ENCODE assay signal across 20 cellular contexts in the genomic region with DNA sequence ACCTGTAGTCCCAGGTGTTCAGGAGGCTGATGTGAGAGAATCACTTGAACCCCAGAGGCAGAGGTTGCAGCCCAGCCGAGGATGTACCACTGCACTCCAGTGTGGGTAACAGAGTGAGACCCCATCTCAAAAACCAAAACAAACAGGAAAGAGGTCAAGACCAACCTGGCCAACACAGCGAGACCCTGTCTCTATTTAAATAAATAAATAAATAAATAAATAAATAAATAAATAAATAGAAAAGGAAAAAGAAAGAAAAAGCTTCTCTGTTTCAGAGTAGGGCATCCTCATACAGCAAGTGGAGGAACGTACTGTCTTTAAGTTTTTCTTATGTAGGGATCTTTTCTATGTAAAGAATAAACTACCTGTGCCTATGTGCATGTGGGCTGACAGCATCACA. TPM values are rescaled to one million over a fixed set of nuclear protein-coding genes. Genes with fewer than 3 reads are reported as not detected.
A peak's percentile ranks its signal among the peaks of the same experiment; 100 is the strongest.
DNase-seq lines count a peak whose midpoint lies in the region; ATAC-seq, FAIRE-seq and TF ChIP-seq lines count a peak whose summit lies in the region.
"Had no signal": no experiment of that assay in that cellular context is flagged by ENCODE, and none has a peak within 500 bp of the region (broad histone marks: within the 10 kb centered on the region; RNA-seq: fewer than 3 reads in every experiment).

No MANE protein-coding gene starts in this region.

- peak overlapping the region; percentile 97 for H3K4me3 Mint-ChIP-seq in central memory CD8-positive, alpha-beta T cell
- peak overlapping the region; percentile 76 for H3K4me3 Mint-ChIP-seq in type B pancreatic cell

- no peaks in the 10 kb centered on the region for H3K27me3 Mint-ChIP-seq in central memory CD8-positive, alpha-beta T cell
- no peaks in the 10 kb centered on the region for H3K27me3 Mint-ChIP-seq in type B pancreatic cell

- H3K27me3 ChIP-seq in HepG2 (ENCODE audit: control insufficient read depth in 1 of 2, insufficient read depth in 2 of 2, low read length in 2 of 2) (no peaks in the 10 kb centered on the region; a peak in 1 of 5 replicates), right lobe of liver (no peaks in the 10 kb centered on the region), OCI-LY1 (ENCODE audit: insufficient read depth, low read length) (no peaks in the 10 kb centered on the region), prostate gland (replicated peaks; ENCODE audit: insufficient read depth) (no peaks in the 10 kb centered on the region)
- H3K27me3 ChIP-seq: SJCRH30 had no signal

- WGBS in HepG2 (ENCODE audit: low lambda C conversion rate): 93% methylated on average over 3 of the region's 3 CpGs
- WGBS in right lobe of liver (ENCODE audit: insufficient coverage, low coverage, low lambda C conversion rate, missing lambda C conversion rate): 92% methylated on average over 3 of the region's 3 CpGs
- 98% methylated on average over 3 of the region's 3 CpGs for WGBS in prostate gland

- H3K27ac Mint-ChIP-seq in central memory CD8-positive, alpha-beta T cell (ENCODE audit: low read depth): no peak overlapping the region
- no peak overlapping the region for H3K27ac Mint-ChIP-seq in type B pancreatic cell

- DNase-seq in HepG2 (ENCODE audit: low spot score): no peak
- no peak for DNase-seq in right lobe of liver
- no peak for DNase-seq in central memory CD8-positive, alpha-beta T cell (ENCODE audit: low spot score in 2 of 2)
- no peak for DNase-seq in type B pancreatic cell (ENCODE audit: extremely low spot score, unreplicated experiment)
- DNase-seq in T-helper 2 cell: no peak
- DNase-seq in sciatic nerve (ENCODE audit: low spot score): no peak
- no peak for DNase-seq in prostate gland (ENCODE audit: low spot score)
- DNase-seq: 8988T, C1 segment of cervical spinal cord, Caco-2, H7, NCI-H1436, NCI-H2029, NCI-H748 treated with DMSO at 0.1 percent for 48 hours, PC-3, SJCRH30 had no signal

- peak overlapping the region; percentile 100; the same call in 1 of the 2 replicates for H3K4me2 ChIP-seq in HepG2 (ENCODE audit: low read depth, low read length)
- H3K4me2 ChIP-seq in OCI-LY1 (ENCODE audit: low read length): no peak overlapping the region; the same call in 1 of the 2 replicates

- TF ChIP-seq POLR2A in HepG2 (IDR thresholded peaks at IDR 0.05; ENCODE audit: insufficient read depth in 1 of 2, low read depth in 2 of 2, low read length in 2 of 2) (no peak), right lobe of liver (IDR thresholded peaks at IDR 0.05) (no peak), prostate gland (IDR thresholded peaks at IDR 0.05) (no peak)

- H3K36me3 Mint-ChIP-seq in central memory CD8-positive, alpha-beta T cell (ENCODE audit: insufficient read depth): peaks cover 23% of the 10 kb centered on the region
- H3K36me3 Mint-ChIP-seq in type B pancreatic cell: peaks cover 53% of the 10 kb centered on the region

- H3K36me3 ChIP-seq in HepG2 (replicated peaks in 1 of 2; ENCODE audit: control insufficient read depth in 1 of 2, insufficient read depth in 2 of 2, low read length in 2 of 2) (0 out of 5 replicates have a peak, but pooled peaks cover 0 to 1% of the 10 kb centered on the region in 2 experiments), right lobe of liver (no peaks in the 10 kb centered on the region), OCI-LY1 (ENCODE audit: insufficient read depth, low read length) (peaks cover 54% of the 10 kb centered on the region), prostate gland (no peaks in the 10 kb centered on the region)

- H3F3A ChIP-seq in OCI-LY1 (ENCODE audit: insufficient read depth, low read length): no peaks in the 10 kb centered on the region

- no peak overlapping the region for H2AFZ ChIP-seq in HepG2 (ENCODE audit: low read length)
- H2AFZ ChIP-seq in OCI-LY1 (ENCODE audit: low read length): no peak overlapping the region

- no peak for TF ChIP-seq EP300 in HepG2 (IDR thresholded peaks at IDR 0.05; ENCODE audit: low read depth in 2 of 2, low read length in 2 of 2)
- TF ChIP-seq EP300 in HepG2 (CRISPR knock-in tag; IDR thresholded peaks at IDR 0.05; ENCODE audit: borderline replicate concordance): no peak

- peaks cover 27% of the 10 kb centered on the region for H3K79me2 ChIP-seq in HepG2 (ENCODE audit: insufficient read depth, low read length)
- peaks cover 36% of the 10 kb centered on the region for H3K79me2 ChIP-seq in OCI-LY1 (ENCODE audit: insufficient read depth, low read length)

- no peaks in the 10 kb centered on the region for H3K9me3 ChIP-seq in HepG2 (ENCODE audit: low read length)
- H3K9me3 ChIP-seq in right lobe of liver: no peaks in the 10 kb centered on the region
- peaks cover 22% of the 10 kb centered on the region for H3K9me3 ChIP-seq in OCI-LY1 (ENCODE audit: low read length)
- H3K9me3 ChIP-seq in prostate gland: no peaks in the 10 kb centered on the region

- in situ Hi-C loops in HepG2 (cut with HindIII; ENCODE audit: extremely low pct_ligation_motif_present, low pct_unique_long_range_greater_than_20kb): no loop called here

- CTCF ChIA-PET in HepG2 (lab: Yijun Ruan, JAX; ENCODE audit: low intra/inter-chr PET ratio, low total read pairs): no interaction called here

- FAIRE-seq in HepG2 (lab: Jason Lieb, UNC): no peak
- FAIRE-seq: HTR-8/SVneo had no signal

- no peaks in the 10 kb centered on the region for H3K9me3 Mint-ChIP-seq in central memory CD8-positive, alpha-beta T cell
- peaks cover 14% of the 10 kb centered on the region for H3K9me3 Mint-ChIP-seq in type B pancreatic cell

- peaks cover 55% of the 10 kb centered on the region for H3K4me1 ChIP-seq in HepG2 (ENCODE audit: insufficient read depth, low read length)
- H3K4me1 ChIP-seq in right lobe of liver: peaks cover 0 to 12% (median 4%) of the 10 kb centered on the region in 4 donors
- H3K4me1 ChIP-seq in OCI-LY1 (ENCODE audit: insufficient read depth, low read length, severe bottlenecking): peaks cover 18% of the 10 kb centered on the region
- no peaks in the 10 kb centered on the region for H3K4me1 ChIP-seq in prostate gland (replicated peaks)
- H3K4me1 ChIP-seq: SJCRH30 had no signal

- POLR2A ChIA-PET in HepG2 (lab: Yijun Ruan, JAX): no interaction called here

- H3K4me3 ChIP-seq in HepG2 (replicated peaks in 1 of 3; ENCODE audit: insufficient read depth in 1 of 3, low read depth in 2 of 3, low read length in 3 of 3): peak overlapping the region in 1 of 3 experiments; percentile 23; a peak in 1 of 6 replicates
- H3K4me3 ChIP-seq in right lobe of liver: no peak overlapping the region
- peak overlapping the region; percentile 95 for H3K4me3 ChIP-seq in OCI-LY1 (ENCODE audit: low read depth, low read length, poor library complexity, severe bottlenecking)
- no peak overlapping the region for H3K4me3 ChIP-seq in prostate gland
- H3K4me3 ChIP-seq: SJCRH30 had no signal

- H3K9ac ChIP-seq in HepG2 (ENCODE audit: insufficient read depth, low read depth, low read length) (no peak overlapping the region), OCI-LY1 (ENCODE audit: low read length) (no peak overlapping the region)

- no peaks in the 10 kb centered on the region for H3K9me2 ChIP-seq in OCI-LY1 (ENCODE audit: low read depth, low read length)

- TF ChIP-seq CTCF in HepG2 (CRISPR knock-in tag; IDR thresholded peaks at IDR 0.05) (no peak), right lobe of liver (IDR thresholded peaks at IDR 0.05) (no peak), OCI-LY1 (IDR thresholded peaks at IDR 0.05; ENCODE audit: low read length) (no peak), type B pancreatic cell (conservative IDR thresholded peaks at IDR 0.05) (no peak), prostate gland (IDR thresholded peaks at IDR 0.05) (no peak)

- ATAC-seq in HepG2 (no peak), right lobe of liver (no peak), sciatic nerve (no peak)
- ATAC-seq in central memory CD8-positive, alpha-beta T cell (replicated peaks; ENCODE audit: extremely low read depth, poor library complexity, severe bottlenecking): no peak
- ATAC-seq: PC-3 had no signal

- intact Hi-C loops in HepG2 (cut with micrococcal nuclease; ENCODE audit: unreplicated experiment): no loop called here
- intact Hi-C loops in right lobe of liver (cut with DNase I): loop anchor here in 1 of 2 donors (10.0 kb wide), 1 partner anchor 48 kb away; no protein-coding TSS in a partner anchor
- intact Hi-C loops in sciatic nerve (cut with DNase I): no loop called here
- intact Hi-C loops in prostate gland (cut with DNase I): no loop called here

- H4K20me1 ChIP-seq in HepG2 (ENCODE audit: insufficient read depth, low read length) (no peaks in the 10 kb centered on the region), OCI-LY1 (ENCODE audit: insufficient read depth, low read length) (no peaks in the 10 kb centered on the region)

- no peak for TF ChIP-seq RAD21 in HepG2 (CRISPR knock-in tag; IDR thresholded peaks at IDR 0.05)

- peaks cover 60% of the 10 kb centered on the region for H3K4me1 Mint-ChIP-seq in central memory CD8-positive, alpha-beta T cell
- peaks cover 22% of the 10 kb centered on the region for H3K4me1 Mint-ChIP-seq in type B pancreatic cell (ENCODE audit: unreplicated experiment)

- no TSS peak for BruUV-seq in HepG2 (replicated peaks; lab: Mats Ljungman, UMichigan)

- H3K27ac ChIP-seq in HepG2 (ENCODE audit: extremely low read length, insufficient read depth, low read length) (no peak overlapping the region), right lobe of liver (no peak overlapping the region), OCI-LY1 (ENCODE audit: low read depth, low read length, poor library complexity, severe bottlenecking) (no peak overlapping the region), prostate gland (no peak overlapping the region)
- H3K27ac ChIP-seq: HL-60, SJCRH30 had no signal

RNA-seq across cellular contexts. Expression of a gene that starts 2.3 kb away (rescaled TPM):
- total RNA-seq in HepG2 (2016; rRNA removed; fragmentation: Illumina TruSeq; extraction: Trizol): 12.8 and 16.5 TPM in 2 replicates
- 1.8 and 2.2 TPM in 2 replicates for total RNA-seq in HepG2 (2016; cell fraction: cytosol; rRNA removed; fragmentation: Illumina TruSeq; extraction: Trizol; ENCODE audit: low read depth)
- 12.7 and 16.3 TPM in 2 replicates for total RNA-seq in HepG2 (2016; cell fraction: insoluble cytoplasmic fraction; rRNA removed; fragmentation: Illumina TruSeq; extraction: Trizol)
- 4.7 and 6.4 TPM in 2 replicates for total RNA-seq in HepG2 (2016; cell fraction: membrane; rRNA removed; fragmentation: Illumina TruSeq; extraction: Trizol)
- 12.4 and 15.3 TPM in 2 replicates for total RNA-seq in HepG2 (2016; cell fraction: nucleus; rRNA removed; fragmentation: Illumina TruSeq; extraction: Trizol)
- polyA plus RNA-seq in HepG2 (2011; rRNA removed): 4.5 and 6.0 TPM in 2 replicates
- polyA plus RNA-seq in HepG2 (2011; cell fraction: cytosol; rRNA removed): 1.4 and 2.3 TPM in 2 replicates
- 5.8 and 7.8 TPM in 2 replicates for polyA plus RNA-seq in HepG2 (2011; cell fraction: nucleus; rRNA removed)
- polyA plus RNA-seq in HepG2 (2012): 4.5 and 5.9 TPM in 2 replicates
- polyA plus RNA-seq in HepG2 (2016; cell fraction: cytosol; fragmentation: Illumina TruSeq; extraction: Trizol; ENCODE audit: low read depth): 0.33 and 0.34 TPM in 2 replicates
- polyA plus RNA-seq in HepG2 (2016; cell fraction: insoluble cytoplasmic fraction; fragmentation: Illumina TruSeq; extraction: Trizol; ENCODE audit: low read depth): 7.7 and 8.5 TPM in 2 replicates
- 0.97 and 1.1 TPM in 2 replicates for polyA plus RNA-seq in HepG2 (2016; cell fraction: membrane; fragmentation: Illumina TruSeq; extraction: Trizol; ENCODE audit: low read depth)
- polyA plus RNA-seq in HepG2 (2016; cell fraction: nucleus; fragmentation: Illumina TruSeq; extraction: Trizol; ENCODE audit: insufficient read depth, low read depth): 42.0 and 43.2 TPM in 2 replicates
- polyA minus RNA-seq in HepG2 (2011; rRNA and poly(A)+ RNA removed; ENCODE audit: low replicate concordance): 1.4 and 2.1 TPM in 2 replicates
- 4.2 and 5.5 TPM in 2 replicates for polyA minus RNA-seq in HepG2 (2011; cell fraction: cytosol; rRNA and poly(A)+ RNA removed)
- polyA minus RNA-seq in HepG2 (2011; cell fraction: nucleus; rRNA and poly(A)+ RNA removed): 8.4 and 11.4 TPM in 2 replicates
- 1 to 10 TPM; 5.1 to 7.6 (median 5.5) TPM for total RNA-seq in right lobe of liver
- 14.1 and 16.1 TPM in 2 replicates for total RNA-seq in type B pancreatic cell (ENCODE audit: low replicate concordance)
- total RNA-seq in sciatic nerve: 16.1 TPM
- total RNA-seq in prostate gland: 10 to 100 TPM; 16.8 to 18.0 TPM

RNA-seq across cellular contexts. Expression of a gene that starts 37.6 kb away (rescaled TPM):
- total RNA-seq in HepG2 (2016; rRNA removed; fragmentation: Illumina TruSeq; extraction: Trizol) (0.42 and 0.49 TPM in 2 replicates), right lobe of liver (1 to 10 TPM in 2 of 6 experiments, under 1 TPM in 4; 0.25 to 2.6 (median 0.70) TPM), type B pancreatic cell (ENCODE audit: low replicate concordance) (4.8 and 5.0 TPM in 2 replicates), sciatic nerve (6.6 TPM), prostate gland (1 to 10 TPM; 4.0 to 5.6 TPM)
- total RNA-seq in HepG2 (2016; cell fraction: cytosol; rRNA removed; fragmentation: Illumina TruSeq; extraction: Trizol; ENCODE audit: low read depth): 0.20 and 0.26 TPM in 2 replicates
- 0.31 and 0.74 TPM in 2 replicates for total RNA-seq in HepG2 (2016; cell fraction: insoluble cytoplasmic fraction; rRNA removed; fragmentation: Illumina TruSeq; extraction: Trizol)
- total RNA-seq in HepG2 (2016; cell fraction: membrane; rRNA removed; fragmentation: Illumina TruSeq; extraction: Trizol): 0.31 and 0.40 TPM in 2 replicates
- 0.78 and 0.93 TPM in 2 replicates for total RNA-seq in HepG2 (2016; cell fraction: nucleus; rRNA removed; fragmentation: Illumina TruSeq; extraction: Trizol)
- 0.08 and 0.16 TPM in 2 replicates for polyA plus RNA-seq in HepG2 (2011; rRNA removed)
- 0.03 and 0.17 TPM in 2 replicates for polyA plus RNA-seq in HepG2 (2011; cell fraction: cytosol; rRNA removed)
- 0.10 and 0.84 TPM in 2 replicates for polyA plus RNA-seq in HepG2 (2011; cell fraction: nucleus; rRNA removed)
- polyA plus RNA-seq in HepG2 (2012): 0.20 and 0.34 TPM in 2 replicates
- polyA plus RNA-seq in HepG2 (2016; cell fraction: cytosol; fragmentation: Illumina TruSeq; extraction: Trizol; ENCODE audit: low read depth): not detected in 2 replicates
- polyA plus RNA-seq in HepG2 (2016; cell fraction: insoluble cytoplasmic fraction; fragmentation: Illumina TruSeq; extraction: Trizol; ENCODE audit: low read depth): 0.44 and 0.47 TPM in 2 replicates
- 0.19 and 0.21 TPM in 2 replicates for polyA plus RNA-seq in HepG2 (2016; cell fraction: membrane; fragmentation: Illumina TruSeq; extraction: Trizol; ENCODE audit: low read depth)
- polyA plus RNA-seq in HepG2 (2016; cell fraction: nucleus; fragmentation: Illumina TruSeq; extraction: Trizol; ENCODE audit: insufficient read depth, low read depth): 1.7 and 2.4 TPM in 2 replicates
- polyA minus RNA-seq in HepG2 (2011; rRNA and poly(A)+ RNA removed; ENCODE audit: low replicate concordance): 0.32 TPM in 1 of 2 replicates, not detected in the other
- not detected in 2 replicates for polyA minus RNA-seq in HepG2 (2011; cell fraction: cytosol; rRNA and poly(A)+ RNA removed)
- 0.64 and 0.87 TPM in 2 replicates for polyA minus RNA-seq in HepG2 (2011; cell fraction: nucleus; rRNA and poly(A)+ RNA removed)
- total RNA-seq: H7, NCI-H460 had no signal

RNA-seq across cellular contexts. Expression of a gene that starts 39.6 kb away (rescaled TPM):
- 21.0 and 35.5 TPM in 2 replicates for total RNA-seq in HepG2 (2016; rRNA removed; fragmentation: Illumina TruSeq; extraction: Trizol)
- total RNA-seq in HepG2 (2016; cell fraction: cytosol; rRNA removed; fragmentation: Illumina TruSeq; extraction: Trizol; ENCODE audit: low read depth): 5.9 and 6.2 TPM in 2 replicates
- total RNA-seq in HepG2 (2016; cell fraction: insoluble cytoplasmic fraction; rRNA removed; fragmentation: Illumina TruSeq; extraction: Trizol): 20.7 and 33.8 TPM in 2 replicates
- 11.2 and 12.9 TPM in 2 replicates for total RNA-seq in HepG2 (2016; cell fraction: membrane; rRNA removed; fragmentation: Illumina TruSeq; extraction: Trizol)
- 20.8 and 24.9 TPM in 2 replicates for total RNA-seq in HepG2 (2016; cell fraction: nucleus; rRNA removed; fragmentation: Illumina TruSeq; extraction: Trizol)
- 8.5 and 9.6 TPM in 2 replicates for polyA plus RNA-seq in HepG2 (2011; rRNA removed)
- polyA plus RNA-seq in HepG2 (2011; cell fraction: cytosol; rRNA removed): 5.9 and 8.3 TPM in 2 replicates
- polyA plus RNA-seq in HepG2 (2011; cell fraction: nucleus; rRNA removed): 8.8 and 12.0 TPM in 2 replicates
- 7.2 and 8.5 TPM in 2 replicates for polyA plus RNA-seq in HepG2 (2012)
- 3.0 and 3.6 TPM in 2 replicates for polyA plus RNA-seq in HepG2 (2016; cell fraction: cytosol; fragmentation: Illumina TruSeq; extraction: Trizol; ENCODE audit: low read depth)
- 13.0 and 13.9 TPM in 2 replicates for polyA plus RNA-seq in HepG2 (2016; cell fraction: insoluble cytoplasmic fraction; fragmentation: Illumina TruSeq; extraction: Trizol; ENCODE audit: low read depth)
- polyA plus RNA-seq in HepG2 (2016; cell fraction: membrane; fragmentation: Illumina TruSeq; extraction: Trizol; ENCODE audit: low read depth): 4.0 and 4.6 TPM in 2 replicates
- 42.0 and 46.3 TPM in 2 replicates for polyA plus RNA-seq in HepG2 (2016; cell fraction: nucleus; fragmentation: Illumina TruSeq; extraction: Trizol; ENCODE audit: insufficient read depth, low read depth)
- 8.7 TPM in 1 of 2 replicates, not detected in the other for polyA minus RNA-seq in HepG2 (2011; rRNA and poly(A)+ RNA removed; ENCODE audit: low replicate concordance)
- polyA minus RNA-seq in HepG2 (2011; cell fraction: cytosol; rRNA and poly(A)+ RNA removed): 16.4 and 17.4 TPM in 2 replicates
- polyA minus RNA-seq in HepG2 (2011; cell fraction: nucleus; rRNA and poly(A)+ RNA removed): 40.6 and 49.9 TPM in 2 replicates
- total RNA-seq in right lobe of liver: 1 to 10 TPM; 6.1 to 10.0 (median 9.2) TPM
- 18.6 and 20.1 TPM in 2 replicates for total RNA-seq in type B pancreatic cell (ENCODE audit: low replicate concordance)
- 7.4 TPM for total RNA-seq in sciatic nerve
- 10 to 100 TPM; 14.4 to 28.1 TPM for total RNA-seq in prostate gland
- total RNA-seq: NCI-H460 had no signal
